In the genomic region with DNA sequence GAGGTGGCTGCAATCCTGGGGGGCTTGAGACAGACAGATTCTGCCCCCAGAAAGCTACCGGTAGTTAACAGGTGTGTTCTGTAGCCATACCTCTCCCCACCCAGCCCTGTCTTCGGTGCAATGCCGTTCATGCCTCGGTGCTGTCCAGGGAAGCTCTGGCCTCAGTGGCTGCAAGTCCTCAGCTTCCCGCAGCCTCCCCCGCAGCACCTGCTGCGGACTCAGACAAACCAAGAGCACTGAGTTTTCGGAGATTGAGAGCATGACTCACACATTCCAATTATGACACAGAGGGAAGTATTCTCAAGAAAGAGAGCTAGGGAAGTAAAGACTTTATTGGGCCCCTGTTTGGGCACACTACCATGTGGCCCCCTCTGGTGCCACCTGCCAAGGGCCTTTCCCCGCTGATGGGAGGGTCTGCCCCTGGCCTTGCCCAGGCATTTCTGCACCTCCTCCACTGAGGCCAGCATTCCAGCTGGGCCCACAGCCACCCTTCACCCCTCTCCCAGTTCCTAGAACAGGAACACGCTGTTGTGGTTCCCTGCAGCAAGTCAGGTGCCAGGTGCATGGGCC, we compare ENCODE assay signal across 1 cellular context.
TF ChIP-seq lines count a peak whose summit lies in the region.

No MANE protein-coding gene starts in this region.

TF ChIP-seq in HEK293, 187 proteins besides CTCF, POLR2A, EP300 and RAD21 (continued from another document and continues in another):
- TF ChIP-seq, protein P1, sequence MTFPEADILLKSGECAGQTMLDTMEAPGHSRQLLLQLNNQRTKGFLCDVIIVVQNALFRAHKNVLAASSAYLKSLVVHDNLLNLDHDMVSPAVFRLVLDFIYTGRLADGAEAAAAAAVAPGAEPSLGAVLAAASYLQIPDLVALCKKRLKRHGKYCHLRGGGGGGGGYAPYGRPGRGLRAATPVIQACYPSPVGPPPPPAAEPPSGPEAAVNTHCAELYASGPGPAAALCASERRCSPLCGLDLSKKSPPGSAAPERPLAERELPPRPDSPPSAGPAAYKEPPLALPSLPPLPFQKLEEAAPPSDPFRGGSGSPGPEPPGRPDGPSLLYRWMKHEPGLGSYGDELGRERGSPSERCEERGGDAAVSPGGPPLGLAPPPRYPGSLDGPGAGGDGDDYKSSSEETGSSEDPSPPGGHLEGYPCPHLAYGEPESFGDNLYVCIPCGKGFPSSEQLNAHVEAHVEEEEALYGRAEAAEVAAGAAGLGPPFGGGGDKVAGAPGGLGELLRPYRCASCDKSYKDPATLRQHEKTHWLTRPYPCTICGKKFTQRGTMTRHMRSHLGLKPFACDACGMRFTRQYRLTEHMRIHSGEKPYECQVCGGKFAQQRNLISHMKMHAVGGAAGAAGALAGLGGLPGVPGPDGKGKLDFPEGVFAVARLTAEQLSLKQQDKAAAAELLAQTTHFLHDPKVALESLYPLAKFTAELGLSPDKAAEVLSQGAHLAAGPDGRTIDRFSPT (tag by site-specific recombination; IDR thresholded peaks at IDR 0.05), result peak; percentile 94
- TF ChIP-seq, protein P2, sequence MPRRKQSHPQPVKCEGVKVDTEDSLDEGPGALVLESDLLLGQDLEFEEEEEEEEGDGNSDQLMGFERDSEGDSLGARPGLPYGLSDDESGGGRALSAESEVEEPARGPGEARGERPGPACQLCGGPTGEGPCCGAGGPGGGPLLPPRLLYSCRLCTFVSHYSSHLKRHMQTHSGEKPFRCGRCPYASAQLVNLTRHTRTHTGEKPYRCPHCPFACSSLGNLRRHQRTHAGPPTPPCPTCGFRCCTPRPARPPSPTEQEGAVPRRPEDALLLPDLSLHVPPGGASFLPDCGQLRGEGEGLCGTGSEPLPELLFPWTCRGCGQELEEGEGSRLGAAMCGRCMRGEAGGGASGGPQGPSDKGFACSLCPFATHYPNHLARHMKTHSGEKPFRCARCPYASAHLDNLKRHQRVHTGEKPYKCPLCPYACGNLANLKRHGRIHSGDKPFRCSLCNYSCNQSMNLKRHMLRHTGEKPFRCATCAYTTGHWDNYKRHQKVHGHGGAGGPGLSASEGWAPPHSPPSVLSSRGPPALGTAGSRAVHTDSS (tag by site-specific recombination; IDR thresholded peaks at IDR 0.05), result no peak
- TF ChIP-seq, protein P3, sequence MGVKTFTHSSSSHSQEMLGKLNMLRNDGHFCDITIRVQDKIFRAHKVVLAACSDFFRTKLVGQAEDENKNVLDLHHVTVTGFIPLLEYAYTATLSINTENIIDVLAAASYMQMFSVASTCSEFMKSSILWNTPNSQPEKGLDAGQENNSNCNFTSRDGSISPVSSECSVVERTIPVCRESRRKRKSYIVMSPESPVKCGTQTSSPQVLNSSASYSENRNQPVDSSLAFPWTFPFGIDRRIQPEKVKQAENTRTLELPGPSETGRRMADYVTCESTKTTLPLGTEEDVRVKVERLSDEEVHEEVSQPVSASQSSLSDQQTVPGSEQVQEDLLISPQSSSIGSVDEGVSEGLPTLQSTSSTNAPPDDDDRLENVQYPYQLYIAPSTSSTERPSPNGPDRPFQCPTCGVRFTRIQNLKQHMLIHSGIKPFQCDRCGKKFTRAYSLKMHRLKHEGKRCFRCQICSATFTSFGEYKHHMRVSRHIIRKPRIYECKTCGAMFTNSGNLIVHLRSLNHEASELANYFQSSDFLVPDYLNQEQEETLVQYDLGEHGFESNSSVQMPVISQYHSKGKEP (tag by site-specific recombination; IDR thresholded peaks at IDR 0.05), result 0 out of 2 replicates have a peak, but pooled peaks have one; percentile 20
- TF ChIP-seq ZNF585B (tag by site-specific recombination; IDR thresholded peaks at IDR 0.05) (no peak), ZBTB8A (tag by site-specific recombination; IDR thresholded peaks at IDR 0.05) (peak; percentile 42; the same call in 1 of the 2 replicates), ZNF510 (tag by site-specific recombination; IDR thresholded peaks at IDR 0.05; ENCODE audit: insufficient replicate concordance) (no peak), ZFP3 (tag by site-specific recombination; IDR thresholded peaks at IDR 0.05; ENCODE audit: low read depth) (no peak), ZNF366 (tag by site-specific recombination; conservative IDR thresholded peaks at IDR 0.05) (peak; percentile 76), ZNF658 (tag by site-specific recombination; IDR thresholded peaks at IDR 0.05) (no peak), ZNF654 (tag by site-specific recombination; IDR thresholded peaks at IDR 0.05; ENCODE audit: low read depth) (no peak), ZNF548 (tag by site-specific recombination; IDR thresholded peaks at IDR 0.05) (no peak), ZNF2 (tag by site-specific recombination; IDR thresholded peaks at IDR 0.05) (no peak), RBAK (tag by site-specific recombination; IDR thresholded peaks at IDR 0.05) (no peak), ZFP69B (tag by site-specific recombination; IDR thresholded peaks at IDR 0.05) (peak; percentile 68), ZNF394 (tag by site-specific recombination; IDR thresholded peaks at IDR 0.05; ENCODE audit: borderline replicate concordance) (peak; percentile 29; the same call in 1 of the 2 replicates), ZNF140 (tag by site-specific recombination; IDR thresholded peaks at IDR 0.05) (no peak), ZEB2 (tag by site-specific recombination; IDR thresholded peaks at IDR 0.05) (peak; percentile 90), ZNF600 (tag by site-specific recombination; IDR thresholded peaks at IDR 0.05) (peak; percentile 82), ZNF133 (tag by site-specific recombination; IDR thresholded peaks at IDR 0.05) (no peak), ZFHX2 (tag by site-specific recombination; conservative IDR thresholded peaks at IDR 0.05) (peak; percentile 61), ZNF626 (tag by site-specific recombination; IDR thresholded peaks at IDR 0.05) (no peak)
- TF ChIP-seq, protein P4, sequence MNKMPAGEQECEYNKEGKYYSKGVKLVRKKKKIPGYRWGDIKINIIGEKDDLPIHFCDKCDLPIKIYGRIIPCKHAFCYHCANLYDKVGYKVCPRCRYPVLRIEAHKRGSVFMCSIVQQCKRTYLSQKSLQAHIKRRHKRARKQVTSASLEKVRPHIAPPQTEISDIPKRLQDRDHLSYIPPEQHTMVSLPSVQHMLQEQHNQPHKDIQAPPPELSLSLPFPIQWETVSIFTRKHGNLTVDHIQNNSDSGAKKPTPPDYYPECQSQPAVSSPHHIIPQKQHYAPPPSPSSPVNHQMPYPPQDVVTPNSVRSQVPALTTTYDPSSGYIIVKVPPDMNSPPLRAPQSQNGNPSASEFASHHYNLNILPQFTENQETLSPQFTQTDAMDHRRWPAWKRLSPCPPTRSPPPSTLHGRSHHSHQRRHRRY (tag by site-specific recombination; IDR thresholded peaks at IDR 0.05), result no peak
- TF ChIP-seq, protein P5, sequence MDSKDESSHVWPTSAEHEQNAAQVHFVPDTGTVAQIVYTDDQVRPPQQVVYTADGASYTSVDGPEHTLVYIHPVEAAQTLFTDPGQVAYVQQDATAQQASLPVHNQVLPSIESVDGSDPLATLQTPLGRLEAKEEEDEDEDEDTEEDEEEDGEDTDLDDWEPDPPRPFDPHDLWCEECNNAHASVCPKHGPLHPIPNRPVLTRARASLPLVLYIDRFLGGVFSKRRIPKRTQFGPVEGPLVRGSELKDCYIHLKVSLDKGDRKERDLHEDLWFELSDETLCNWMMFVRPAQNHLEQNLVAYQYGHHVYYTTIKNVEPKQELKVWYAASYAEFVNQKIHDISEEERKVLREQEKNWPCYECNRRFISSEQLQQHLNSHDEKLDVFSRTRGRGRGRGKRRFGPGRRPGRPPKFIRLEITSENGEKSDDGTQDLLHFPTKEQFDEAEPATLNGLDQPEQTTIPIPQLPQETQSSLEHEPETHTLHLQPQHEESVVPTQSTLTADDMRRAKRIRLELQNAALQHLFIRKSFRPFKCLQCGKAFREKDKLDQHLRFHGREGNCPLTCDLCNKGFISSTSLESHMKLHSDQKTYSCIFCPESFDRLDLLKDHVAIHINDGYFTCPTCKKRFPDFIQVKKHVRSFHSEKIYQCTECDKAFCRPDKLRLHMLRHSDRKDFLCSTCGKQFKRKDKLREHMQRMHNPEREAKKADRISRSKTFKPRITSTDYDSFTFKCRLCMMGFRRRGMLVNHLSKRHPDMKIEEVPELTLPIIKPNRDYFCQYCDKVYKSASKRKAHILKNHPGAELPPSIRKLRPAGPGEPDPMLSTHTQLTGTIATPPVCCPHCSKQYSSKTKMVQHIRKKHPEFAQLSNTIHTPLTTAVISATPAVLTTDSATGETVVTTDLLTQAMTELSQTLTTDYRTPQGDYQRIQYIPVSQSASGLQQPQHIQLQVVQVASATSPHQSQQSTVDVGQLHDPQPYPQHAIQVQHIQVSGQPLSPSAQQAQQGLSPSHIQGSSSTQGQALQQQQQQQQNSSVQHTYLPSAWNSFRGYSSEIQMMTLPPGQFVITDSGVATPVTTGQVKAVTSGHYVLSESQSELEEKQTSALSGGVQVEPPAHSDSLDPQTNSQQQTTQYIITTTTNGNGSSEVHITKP (tag by site-specific recombination; IDR thresholded peaks at IDR 0.05), result peak; percentile 52
- TF ChIP-seq, protein P6, sequence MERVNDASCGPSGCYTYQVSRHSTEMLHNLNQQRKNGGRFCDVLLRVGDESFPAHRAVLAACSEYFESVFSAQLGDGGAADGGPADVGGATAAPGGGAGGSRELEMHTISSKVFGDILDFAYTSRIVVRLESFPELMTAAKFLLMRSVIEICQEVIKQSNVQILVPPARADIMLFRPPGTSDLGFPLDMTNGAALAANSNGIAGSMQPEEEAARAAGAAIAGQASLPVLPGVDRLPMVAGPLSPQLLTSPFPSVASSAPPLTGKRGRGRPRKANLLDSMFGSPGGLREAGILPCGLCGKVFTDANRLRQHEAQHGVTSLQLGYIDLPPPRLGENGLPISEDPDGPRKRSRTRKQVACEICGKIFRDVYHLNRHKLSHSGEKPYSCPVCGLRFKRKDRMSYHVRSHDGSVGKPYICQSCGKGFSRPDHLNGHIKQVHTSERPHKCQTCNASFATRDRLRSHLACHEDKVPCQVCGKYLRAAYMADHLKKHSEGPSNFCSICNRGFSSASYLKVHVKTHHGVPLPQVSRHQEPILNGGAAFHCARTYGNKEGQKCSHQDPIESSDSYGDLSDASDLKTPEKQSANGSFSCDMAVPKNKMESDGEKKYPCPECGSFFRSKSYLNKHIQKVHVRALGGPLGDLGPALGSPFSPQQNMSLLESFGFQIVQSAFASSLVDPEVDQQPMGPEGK (tag by site-specific recombination; IDR thresholded peaks at IDR 0.05), result peak; percentile 83
- TF ChIP-seq, protein P7, sequence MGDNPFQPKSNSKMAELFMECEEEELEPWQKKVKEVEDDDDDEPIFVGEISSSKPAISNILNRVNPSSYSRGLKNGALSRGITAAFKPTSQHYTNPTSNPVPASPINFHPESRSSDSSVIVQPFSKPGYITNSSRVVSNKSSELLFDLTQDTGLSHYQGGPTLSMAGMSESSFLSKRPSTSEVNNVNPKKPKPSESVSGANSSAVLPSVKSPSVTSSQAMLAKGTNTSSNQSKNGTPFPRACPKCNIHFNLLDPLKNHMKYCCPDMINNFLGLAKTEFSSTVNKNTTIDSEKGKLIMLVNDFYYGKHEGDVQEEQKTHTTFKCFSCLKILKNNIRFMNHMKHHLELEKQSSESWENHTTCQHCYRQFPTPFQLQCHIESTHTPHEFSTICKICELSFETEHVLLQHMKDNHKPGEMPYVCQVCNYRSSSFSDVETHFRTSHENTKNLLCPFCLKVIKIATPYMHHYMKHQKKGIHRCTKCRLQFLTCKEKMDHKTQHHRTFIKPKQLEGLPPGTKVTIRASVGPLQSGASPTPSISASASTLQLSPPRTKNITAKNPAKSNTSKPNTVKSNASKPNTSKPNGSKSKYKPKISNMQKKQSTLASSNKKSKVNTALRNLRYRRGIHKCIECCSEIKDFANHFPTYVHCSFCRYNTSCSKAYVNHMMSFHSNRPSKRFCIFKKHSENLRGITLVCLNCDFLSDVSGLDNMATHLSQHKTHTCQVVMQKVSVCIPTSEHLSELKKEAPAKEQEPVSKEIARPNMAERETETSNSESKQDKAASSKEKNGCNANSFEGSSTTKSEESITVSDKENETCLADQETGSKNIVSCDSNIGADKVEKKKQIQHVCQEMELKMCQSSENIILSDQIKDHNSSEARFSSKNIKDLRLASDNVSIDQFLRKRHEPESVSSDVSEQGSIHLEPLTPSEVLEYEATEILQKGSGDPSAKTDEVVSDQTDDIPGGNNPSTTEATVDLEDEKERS (tag by site-specific recombination; IDR thresholded peaks at IDR 0.05), result no peak
- TF ChIP-seq, protein P8, sequence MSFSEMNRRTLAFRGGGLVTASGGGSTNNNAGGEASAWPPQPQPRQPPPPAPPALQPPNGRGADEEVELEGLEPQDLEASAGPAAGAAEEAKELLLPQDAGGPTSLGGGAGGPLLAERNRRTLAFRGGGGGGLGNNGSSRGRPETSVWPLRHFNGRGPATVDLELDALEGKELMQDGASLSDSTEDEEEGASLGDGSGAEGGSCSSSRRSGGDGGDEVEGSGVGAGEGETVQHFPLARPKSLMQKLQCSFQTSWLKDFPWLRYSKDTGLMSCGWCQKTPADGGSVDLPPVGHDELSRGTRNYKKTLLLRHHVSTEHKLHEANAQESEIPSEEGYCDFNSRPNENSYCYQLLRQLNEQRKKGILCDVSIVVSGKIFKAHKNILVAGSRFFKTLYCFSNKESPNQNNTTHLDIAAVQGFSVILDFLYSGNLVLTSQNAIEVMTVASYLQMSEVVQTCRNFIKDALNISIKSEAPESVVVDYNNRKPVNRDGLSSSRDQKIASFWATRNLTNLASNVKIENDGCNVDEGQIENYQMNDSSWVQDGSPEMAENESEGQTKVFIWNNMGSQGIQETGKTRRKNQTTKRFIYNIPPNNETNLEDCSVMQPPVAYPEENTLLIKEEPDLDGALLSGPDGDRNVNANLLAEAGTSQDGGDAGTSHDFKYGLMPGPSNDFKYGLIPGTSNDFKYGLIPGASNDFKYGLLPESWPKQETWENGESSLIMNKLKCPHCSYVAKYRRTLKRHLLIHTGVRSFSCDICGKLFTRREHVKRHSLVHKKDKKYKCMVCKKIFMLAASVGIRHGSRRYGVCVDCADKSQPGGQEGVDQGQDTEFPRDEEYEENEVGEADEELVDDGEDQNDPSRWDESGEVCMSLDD (tag by site-specific recombination; IDR thresholded peaks at IDR 0.05), result no peak
- TF ChIP-seq, protein P9, sequence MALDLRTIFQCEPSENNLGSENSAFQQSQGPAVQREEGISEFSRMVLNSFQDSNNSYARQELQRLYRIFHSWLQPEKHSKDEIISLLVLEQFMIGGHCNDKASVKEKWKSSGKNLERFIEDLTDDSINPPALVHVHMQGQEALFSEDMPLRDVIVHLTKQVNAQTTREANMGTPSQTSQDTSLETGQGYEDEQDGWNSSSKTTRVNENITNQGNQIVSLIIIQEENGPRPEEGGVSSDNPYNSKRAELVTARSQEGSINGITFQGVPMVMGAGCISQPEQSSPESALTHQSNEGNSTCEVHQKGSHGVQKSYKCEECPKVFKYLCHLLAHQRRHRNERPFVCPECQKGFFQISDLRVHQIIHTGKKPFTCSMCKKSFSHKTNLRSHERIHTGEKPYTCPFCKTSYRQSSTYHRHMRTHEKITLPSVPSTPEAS (tag by site-specific recombination; IDR thresholded peaks at IDR 0.05), result no peak
- TF ChIP-seq, protein P10, sequence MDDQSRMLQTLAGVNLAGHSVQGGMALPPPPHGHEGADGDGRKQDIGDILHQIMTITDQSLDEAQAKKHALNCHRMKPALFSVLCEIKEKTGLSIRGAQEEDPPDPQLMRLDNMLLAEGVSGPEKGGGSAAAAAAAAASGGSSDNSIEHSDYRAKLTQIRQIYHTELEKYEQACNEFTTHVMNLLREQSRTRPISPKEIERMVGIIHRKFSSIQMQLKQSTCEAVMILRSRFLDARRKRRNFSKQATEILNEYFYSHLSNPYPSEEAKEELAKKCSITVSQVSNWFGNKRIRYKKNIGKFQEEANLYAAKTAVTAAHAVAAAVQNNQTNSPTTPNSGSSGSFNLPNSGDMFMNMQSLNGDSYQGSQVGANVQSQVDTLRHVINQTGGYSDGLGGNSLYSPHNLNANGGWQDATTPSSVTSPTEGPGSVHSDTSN (CRISPR knock-in tag; IDR thresholded peaks at IDR 0.05), result no peak
